Comparison of ENCODE assay signal across 22 cellular contexts in genomic region chr13:26340812-26341211, GRCh38.
"Had no signal": no experiment of that assay in that cellular context is flagged by ENCODE, and none has a peak within 500 bp of the region (broad histone marks: within the 10 kb centered on the region; RNA-seq: fewer than 3 reads in every experiment).

No MANE protein-coding gene starts in this region.

- H3K36me3 ChIP-seq: ascending aorta, left lung, uterus had no signal

- H3K27ac ChIP-seq: ascending aorta, esophagus squamous epithelium, gastroesophageal sphincter, heart left ventricle, left lung, sigmoid colon, transverse colon, uterus had no signal

- H3K4me2 ChIP-seq: smooth muscle cell had no signal

- DNase-seq: activated gamma-delta T cell treated with Interleukin-2 at 50 U/mL for 16 hours; activated T-cell treated with anti-CD3 and anti-CD28 coated beads, Interleukin-2, amount 50 U/mL, for 1 hour; cortex of kidney; endodermal cell; esophagus squamous epithelium; heart left ventricle; kidney; left lung; naive thymus-derived CD4-positive, alpha-beta T cell; retina; sigmoid colon; stimulated activated CD4-positive, alpha-beta T cell treated with anti-CD3 and anti-CD28 coated beads, Interleukin-2, amount 100 ng/mL, for 48 hours; stimulated activated CD8-positive, alpha-beta memory T cell treated with anti-CD3 and anti-CD28 coated beads, Interleukin-4, amount 100 ng/mL, for 48 hours; stimulated activated naive B cell treated with anti-CD40 and anti-IgM and Interleukin-4, amounts not matched to agents 10 μg/mL and 1 μg/mL and 100 μg/mL, for 72 hours; T1000; transverse colon; uterus had no signal

- H3K9me3 ChIP-seq: ascending aorta, esophagus squamous epithelium, gastroesophageal sphincter, heart left ventricle, left lung, sigmoid colon, transverse colon, uterus had no signal

- H3K4me3 ChIP-seq: ascending aorta, esophagus squamous epithelium, gastroesophageal sphincter, heart left ventricle, left lung, lung, sigmoid colon, smooth muscle cell, transverse colon, uterus had no signal

- H3K4me1 ChIP-seq: ascending aorta, esophagus squamous epithelium, gastroesophageal sphincter, left lung, transverse colon, uterus had no signal

- ATAC-seq: gastroesophageal sphincter; heart left ventricle; left lung; naive thymus-derived CD4-positive, alpha-beta T cell; stimulated activated naive B cell treated with anti-CD40 and anti-IgM and Interleukin-4, amounts not matched to agents 10 μg/mL and 1 μg/mL and 100 μg/mL, for 72 hours; WTC11 had no signal

- H3K27me3 ChIP-seq: ascending aorta, esophagus squamous epithelium, gastroesophageal sphincter, heart left ventricle, left lung, sigmoid colon, transverse colon, uterus had no signal
